ENCODE assay signal across 25 cellular contexts in genomic region chr11:70680781-70681281, GRCh38.
DNase-seq lines count a peak whose midpoint lies in the region; ATAC-seq and TF ChIP-seq lines count a peak whose summit lies in the region.
"Had no signal": no experiment of that assay in that cellular context is flagged by ENCODE, and none has a peak within 500 bp of the region (broad histone marks: within the 10 kb centered on the region; RNA-seq: fewer than 3 reads in every experiment).

No MANE protein-coding gene starts in this region.

- H3K79me2 ChIP-seq in osteoblast (ENCODE audit: insufficient read depth, low read length): no peaks in the 10 kb centered on the region

- no peak overlapping the region for H3K4me3 Mint-ChIP-seq in activated T-helper 17 cell treated with anti-CD3 and anti-CD28 coated beads, Interleukin-2, amount 50 U/mL, for 72 hours
- H3K4me3 Mint-ChIP-seq: B cell; CD8-positive, alpha-beta memory T cell; GM23338; HFFc6 had no signal

- WGBS in lower leg skin, 2 donors: 64 to 72% methylated on average over 13 of the region's 13 CpGs

- no peaks in the 10 kb centered on the region for H4K20me1 ChIP-seq in osteoblast (ENCODE audit: insufficient read depth, low read length)

- DNase-seq in activated T-cell treated with anti-CD3 and anti-CD28 coated beads for 48 hours (ENCODE audit: low read depth): peak; percentile 15
- DNase-seq in activated T-cell treated with anti-CD3 and anti-CD28 coated beads, Interleukin-2, amount 50 U/mL, for 1 hour: no peak
- peak; percentile 17 for DNase-seq in GDM1 (lab: John Stamatoyannopoulos, UW)
- peak; percentile 68 for DNase-seq in osteoblast (ENCODE audit: insufficient read length, low spot score, missing footprints)
- no peak for DNase-seq in lower leg skin (ENCODE audit: low spot score in 2 of 2)
- DNase-seq in hippocampal formation (lab: John Stamatoyannopoulos, UW): no peak
- no peak for DNase-seq in mucosa of descending colon
- DNase-seq: activated CD8-positive, alpha-beta memory T cell treated with anti-CD3 and anti-CD28 coated beads, Interleukin-2, amount 50 U/mL, for 48 hours; activated gamma-delta T cell treated with Interleukin-2 at 50 U/mL for 16 hours; adrenal gland; brain microvascular endothelial cell; DMS153; effector CD4-positive, alpha-beta T cell; HFFc6; IMR-90; left ventricle myocardium inferior; naive B cell; NCI-H2081; stimulated activated CD4-positive, alpha-beta T cell treated with anti-CD3 and anti-CD28 coated beads, Interleukin-2, amount 100 ng/mL, for 24 hours; upper lobe of right lung had no signal

- no peaks in the 10 kb centered on the region for H3K27me3 ChIP-seq in osteoblast (ENCODE audit: insufficient read depth, low read length)
- H3K27me3 ChIP-seq: adrenal gland, brain microvascular endothelial cell, upper lobe of right lung had no signal

- no peak for TF ChIP-seq POLR2A in lower leg skin (IDR thresholded peaks at IDR 0.05)

- H3K9me3 Mint-ChIP-seq in activated T-helper 17 cell treated with anti-CD3 and anti-CD28 coated beads, Interleukin-2, amount 50 U/mL, for 72 hours: no peaks in the 10 kb centered on the region
- H3K9me3 Mint-ChIP-seq: GM23338 had no signal

- no peak overlapping the region for H2AFZ ChIP-seq in osteoblast (ENCODE audit: low read length)
- H2AFZ ChIP-seq: GM23338 had no signal

- intact Hi-C loops in lower leg skin (cut with DNase I; ENCODE audit: low total_unique reads): no loop called here
- intact Hi-C loops in mucosa of descending colon (cut with DNase I, micrococcal nuclease): no loop called here

- H3K36me3 Mint-ChIP-seq in activated T-helper 17 cell treated with anti-CD3 and anti-CD28 coated beads, Interleukin-2, amount 50 U/mL, for 72 hours (ENCODE audit: low read depth): no peaks in the 10 kb centered on the region
- H3K36me3 Mint-ChIP-seq: CD8-positive, alpha-beta memory T cell; naive B cell had no signal

- no peak overlapping the region for H3K4me3 ChIP-seq in osteoblast (ENCODE audit: insufficient read depth, low read length)
- no peak overlapping the region for H3K4me3 ChIP-seq in lower leg skin (ENCODE audit: low read depth, poor library complexity, severe bottlenecking)
- no peak overlapping the region for H3K4me3 ChIP-seq in mucosa of descending colon
- H3K4me3 ChIP-seq: adrenal gland, GM23338, left ventricle myocardium inferior, upper lobe of right lung had no signal

- peak; percentile 49 for ATAC-seq in activated T-helper 17 cell treated with anti-CD3 and anti-CD28 coated beads, Interleukin-2, amount 50 U/mL, for 72 hours (replicated peaks)
- ATAC-seq in mucosa of descending colon: no peak
- ATAC-seq: GM23338, SK-N-SH treated with all-trans-retinoic acid at 6 μM for 48 hours, upper lobe of right lung had no signal

- no peak overlapping the region for H3K4me2 ChIP-seq in osteoblast (ENCODE audit: insufficient read depth, low read length)
- H3K4me2 ChIP-seq: GM23338 had no signal

- TF ChIP-seq CTCF in osteoblast (IDR thresholded peaks at IDR 0.05; ENCODE audit: extremely low read depth, low read depth, low read length) (no peak), lower leg skin (IDR thresholded peaks at IDR 0.05) (no peak), mucosa of descending colon (IDR thresholded peaks at IDR 0.05) (no peak)

- H3K27ac ChIP-seq in osteoblast (ENCODE audit: low read depth, low read length): no peak overlapping the region
- H3K27ac ChIP-seq: adrenal gland, brain microvascular endothelial cell, left ventricle myocardium inferior, upper lobe of right lung had no signal

- peaks cover 4% of the 10 kb centered on the region for H3K27me3 Mint-ChIP-seq in activated T-helper 17 cell treated with anti-CD3 and anti-CD28 coated beads, Interleukin-2, amount 50 U/mL, for 72 hours
- H3K27me3 Mint-ChIP-seq: B cell had no signal

- H3K9me3 ChIP-seq in osteoblast (ENCODE audit: low read depth, low read length): no peaks in the 10 kb centered on the region
- no peaks in the 10 kb centered on the region for H3K9me3 ChIP-seq in mucosa of descending colon
- H3K9me3 ChIP-seq: adrenal gland, left ventricle myocardium inferior, upper lobe of right lung had no signal

- no peak overlapping the region for H3K27ac Mint-ChIP-seq in activated T-helper 17 cell treated with anti-CD3 and anti-CD28 coated beads, Interleukin-2, amount 50 U/mL, for 72 hours
- H3K27ac Mint-ChIP-seq: B cell; CD8-positive, alpha-beta memory T cell; GM23338; HFFc6; naive B cell had no signal

- H3K4me1 Mint-ChIP-seq in activated T-helper 17 cell treated with anti-CD3 and anti-CD28 coated beads, Interleukin-2, amount 50 U/mL, for 72 hours: no peaks in the 10 kb centered on the region
- H3K4me1 Mint-ChIP-seq: B cell; CD8-positive, alpha-beta memory T cell; naive B cell had no signal

- H3K36me3 ChIP-seq in osteoblast (ENCODE audit: insufficient read depth, low read length): no peaks in the 10 kb centered on the region
- no peaks in the 10 kb centered on the region for H3K36me3 ChIP-seq in mucosa of descending colon (ENCODE audit: low read depth)
- H3K36me3 ChIP-seq: adrenal gland, brain microvascular endothelial cell, left ventricle myocardium inferior, upper lobe of right lung had no signal

- H3K4me1 ChIP-seq in osteoblast (ENCODE audit: insufficient read depth, low read length) (no peaks in the 10 kb centered on the region), mucosa of descending colon (ENCODE audit: low read depth) (no peaks in the 10 kb centered on the region)
- H3K4me1 ChIP-seq: adrenal gland, left ventricle myocardium inferior, upper lobe of right lung had no signal

Comparison
In these comparisons a context has a peak if more than half of its experiments do, and no peak if none do; other contexts are left out.
1. DNase-seq: peak in activated T-cell treated with anti-CD3 and anti-CD28 coated beads for 48 hours (single experiment), GDM1 (single experiment) and osteoblast (single experiment); none in activated T-cell treated with anti-CD3 and anti-CD28 coated beads, Interleukin-2, amount 50 U/mL, for 1 hour (single experiment), lower leg skin (0 of 2), hippocampal formation (0 of 2) and mucosa of descending colon (0 of 3).